14 cellular contexts compared by ENCODE assay signal in the genomic region with DNA sequence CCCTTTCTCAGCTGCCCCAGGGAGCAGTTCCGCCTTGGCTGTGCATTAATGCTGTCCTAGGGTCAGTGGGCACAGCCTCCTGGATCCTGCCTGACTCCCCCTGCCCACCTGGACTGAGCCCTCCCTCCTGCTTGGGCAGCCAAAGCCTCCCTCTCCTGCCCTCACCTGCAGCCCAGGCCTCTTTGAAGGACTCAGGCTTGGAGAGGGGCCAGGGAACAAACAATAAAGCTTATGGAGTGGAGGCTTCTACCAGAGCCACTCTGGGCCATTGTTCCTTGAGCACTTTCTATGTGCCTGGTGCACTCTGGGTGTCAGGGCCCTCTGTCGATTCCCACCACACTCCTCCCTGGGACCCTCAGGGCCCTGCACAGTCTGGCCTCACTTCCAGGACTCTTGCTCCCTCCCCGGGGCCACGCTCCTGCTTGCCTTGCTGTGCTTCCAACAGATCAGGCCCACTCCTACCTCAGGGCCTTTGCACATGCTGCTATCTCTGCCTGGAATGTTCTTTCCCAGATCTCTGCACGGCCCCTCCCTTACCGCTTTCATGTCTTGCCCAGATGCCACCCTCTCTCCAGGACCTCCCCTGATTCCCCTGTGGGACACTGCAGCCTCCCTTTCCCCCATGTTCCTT. TPM values are rescaled to one million over a fixed set of nuclear protein-coding genes. Genes with fewer than 3 reads are reported as not detected.
"Had no signal": no experiment of that assay in that cellular context is flagged by ENCODE, and none has a peak within 500 bp of the region (broad histone marks: within the 10 kb centered on the region; RNA-seq: fewer than 3 reads in every experiment).

No MANE protein-coding gene starts in this region.

- H3K9me3 ChIP-seq: heart left ventricle, tibial artery had no signal

- H3K27ac ChIP-seq: epithelial cell of prostate, heart left ventricle, tibial artery had no signal

- DNase-seq: activated CD4-positive, alpha-beta T cell treated with anti-CD3 and anti-CD28 coated beads, Interleukin-2, amount 50 U/mL, for 1 hour; activated CD8-positive, alpha-beta memory T cell treated with anti-CD3 and anti-CD28 coated beads for 24 hours; activated gamma-delta T cell treated with Interleukin-2 at 50 U/mL for 16 hours; activated naive CD8-positive, alpha-beta T cell treated with anti-CD3 and anti-CD28 coated beads for 36 hours; cerebellar nuclear complex; dermis blood vessel endothelial cell; effector memory CD8-positive, alpha-beta T cell; foreskin melanocyte; heart left ventricle; nephron progenitor cell; stimulated activated CD4-positive, alpha-beta T cell treated with anti-CD3 and anti-CD28 coated beads, Interleukin-2, amount 100 ng/mL, for 48 hours; tibial artery had no signal

- H3K4me3 ChIP-seq: heart left ventricle, lung, tibial artery had no signal

- H3K36me3 ChIP-seq: heart left ventricle, tibial artery had no signal

RNA-seq across cellular contexts. Expression of a gene that starts 5.0 kb away (rescaled TPM):
- total RNA-seq: activated naive CD8-positive, alpha-beta T cell treated with anti-CD3 and anti-CD28 coated beads for 36 hours had no signal
